7 cellular contexts compared by ENCODE assay signal in genomic region chr15:101201411-101202174, GRCh38. TPM values are rescaled to one million over a fixed set of nuclear protein-coding genes. Genes with fewer than 3 reads are reported as not detected.
DNase-seq lines count a peak whose midpoint lies in the region; ATAC-seq, FAIRE-seq and TF ChIP-seq lines count a peak whose summit lies in the region.

No MANE protein-coding gene starts in this region.

- in situ Hi-C loops in Panc1 (cut with HindIII; ENCODE audit: low pct_unique_long_range_greater_than_20kb, low sequenced_read_pairs) = no loop called here

- no peak; the same call in 1 of the 2 replicates for TF ChIP-seq POLR2A in H54 (IDR thresholded peaks at IDR 0.05; ENCODE audit: low read depth, low read length)

- peak overlapping the region in 1 of 2 experiments; percentile 15; a peak in 1 of 4 replicates for H3K4me3 ChIP-seq in Panc1 (ENCODE audit: low read depth in 2 of 2, low read length in 2 of 2)

- FAIRE-seq in H54 (lab: Jason Lieb, UNC) = peak; percentile 23

- CTCF ChIA-PET in Panc1 (lab: Charles Lee) = no interaction called here

- H3K4me1 Mint-ChIP-seq in chondrocyte (ENCODE audit: low read depth) = peaks cover 80% of the 10 kb centered on the region
- peaks cover 96% of the 10 kb centered on the region for H3K4me1 Mint-ChIP-seq in stimulated activated naive CD8-positive, alpha-beta T cell treated with anti-CD3 and anti-CD28 coated beads, Interleukin-15, Interleukin-2, amounts not matched to agents 100 ng/mL and 50 ng/mL, for 24 hours (ENCODE audit: low read depth)

- no peaks in the 10 kb centered on the region for H3K9me3 Mint-ChIP-seq in chondrocyte (ENCODE audit: low read depth)
- no peaks in the 10 kb centered on the region for H3K9me3 Mint-ChIP-seq in stimulated activated naive CD8-positive, alpha-beta T cell treated with anti-CD3 and anti-CD28 coated beads, Interleukin-15, Interleukin-2, amounts not matched to agents 100 ng/mL and 50 ng/mL, for 24 hours

- H3K27me3 Mint-ChIP-seq in chondrocyte (ENCODE audit: low read depth) = no peaks in the 10 kb centered on the region
- no peaks in the 10 kb centered on the region for H3K27me3 Mint-ChIP-seq in stimulated activated naive CD8-positive, alpha-beta T cell treated with anti-CD3 and anti-CD28 coated beads, Interleukin-15, Interleukin-2, amounts not matched to agents 100 ng/mL and 50 ng/mL, for 24 hours

- intact Hi-C loops in Panc1 (cut with micrococcal nuclease; ENCODE audit: unreplicated experiment) = no loop called here

- no peaks in the 10 kb centered on the region for H3K9me3 ChIP-seq in Panc1 (ENCODE audit: control insufficient read depth, insufficient read depth, low read depth, low read length)

- peaks cover 62% of the 10 kb centered on the region for H3K4me1 ChIP-seq in Panc1 (ENCODE audit: control insufficient read depth, insufficient read depth, low read length)

- H3K36me3 Mint-ChIP-seq in chondrocyte (ENCODE audit: low read depth) = no peaks in the 10 kb centered on the region
- peaks cover 41% of the 10 kb centered on the region for H3K36me3 Mint-ChIP-seq in stimulated activated naive CD8-positive, alpha-beta T cell treated with anti-CD3 and anti-CD28 coated beads, Interleukin-15, Interleukin-2, amounts not matched to agents 100 ng/mL and 50 ng/mL, for 24 hours (ENCODE audit: low read depth)

- no peaks in the 10 kb centered on the region for H3K27me3 ChIP-seq in Panc1 (ENCODE audit: control insufficient read depth, insufficient read depth, low read length)

- DNase-seq in H54 (ENCODE audit: insufficient read length, low spot score) = peak; percentile 63
- DNase-seq in Panc1 (ENCODE audit: low read depth, low spot score) = peak; percentile 72
- peak; percentile 98 for DNase-seq in chondrocyte (ENCODE audit: low spot score)
- DNase-seq in kidney tubule cell (ENCODE audit: low spot score) = peak; percentile 96
- DNase-seq in LoVo (ENCODE audit: low spot score) = no peak

- peak overlapping the region; percentile 52 for H3K4me3 Mint-ChIP-seq in chondrocyte (ENCODE audit: unreplicated experiment)
- no peak overlapping the region for H3K4me3 Mint-ChIP-seq in stimulated activated naive CD8-positive, alpha-beta T cell treated with anti-CD3 and anti-CD28 coated beads, Interleukin-15, Interleukin-2, amounts not matched to agents 100 ng/mL and 50 ng/mL, for 24 hours

- H3K36me3 ChIP-seq in Panc1 (ENCODE audit: control insufficient read depth, insufficient read depth, low read length) = no peaks in the 10 kb centered on the region

- H3K27ac ChIP-seq in Panc1 (ENCODE audit: low read length) = peak overlapping the region; percentile 80

- BruUV-seq in Panc1 (replicated peaks; lab: Mats Ljungman, UMichigan) = no TSS peak

- peak; percentile 96 for ATAC-seq in Panc1
- ATAC-seq in GM18867 (IDR thresholded peaks at IDR 0.05; ENCODE audit: unreplicated experiment) = no peak

- POLR2A ChIA-PET in Panc1 (lab: Charles Lee) = interaction anchor here (0.7 kb wide), 1 partner anchor 58 kb away, joined by 3 read pairs; no protein-coding TSS in a partner anchor

- peak overlapping the region; percentile 97 for H3K27ac Mint-ChIP-seq in chondrocyte (ENCODE audit: unreplicated experiment)
- H3K27ac Mint-ChIP-seq in stimulated activated naive CD8-positive, alpha-beta T cell treated with anti-CD3 and anti-CD28 coated beads, Interleukin-15, Interleukin-2, amounts not matched to agents 100 ng/mL and 50 ng/mL, for 24 hours = peak overlapping the region; percentile 98

- TF ChIP-seq CTCF in Panc1 (IDR thresholded peaks at IDR 0.05) (no peak), chondrocyte (IDR thresholded peaks at IDR 0.05) (peak; percentile 26)

RNA-seq across cellular contexts. Expression of gene CHSY1, which starts 50.3 kb away (rescaled TPM):
- total RNA-seq in Panc1 (2021; ENCODE audit: unreplicated experiment) = 50.8 TPM
- 21.5 TPM for polyA plus RNA-seq in Panc1 (2012; ENCODE audit: insufficient read length)
- total RNA-seq in chondrocyte = 41.2 to 60.9 TPM (median 58.5 TPM) in 3 replicates
